ENCODE assay signal across 8 cellular contexts in the genomic region with DNA sequence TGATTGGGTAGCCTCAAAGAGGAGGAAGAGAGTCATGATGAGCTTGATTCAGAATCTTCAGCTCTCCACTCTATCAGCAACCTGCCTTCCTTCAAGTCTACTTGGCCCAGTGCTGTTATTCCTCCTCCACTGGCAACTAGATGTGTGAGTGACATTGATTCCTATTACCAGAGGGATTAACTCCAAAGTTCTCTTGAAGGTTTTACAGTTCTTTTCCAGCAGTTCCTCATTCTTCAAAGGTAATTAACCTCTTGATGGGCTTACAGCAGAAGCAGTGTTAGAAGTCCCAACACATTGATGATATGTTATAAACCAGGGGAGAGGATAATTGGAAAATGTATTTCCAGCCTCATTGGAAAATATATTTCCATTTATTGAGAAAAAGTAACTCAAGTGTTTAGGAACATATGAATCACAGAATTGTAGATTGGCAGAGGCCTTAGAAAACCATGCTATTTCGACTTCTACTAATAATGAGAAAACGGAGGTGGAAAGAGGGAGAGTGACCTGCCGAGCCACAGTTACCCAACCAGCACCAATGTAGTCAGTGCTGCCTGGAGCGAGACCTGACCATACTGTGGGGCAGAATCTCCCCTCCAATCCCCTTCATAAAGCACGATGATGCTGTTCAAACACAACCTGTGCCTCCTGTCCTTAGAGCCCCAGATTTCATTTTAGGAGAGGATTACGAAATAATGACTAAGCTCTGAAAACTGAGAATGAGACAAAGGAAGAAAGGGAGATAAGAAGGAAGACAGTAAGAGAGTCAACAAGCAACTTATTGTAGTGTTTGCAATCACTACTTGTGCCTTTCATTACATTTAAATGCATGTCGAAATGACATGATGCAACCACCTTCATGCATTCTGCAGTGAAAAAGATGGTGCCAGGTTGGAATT.
DNase-seq lines count a peak whose midpoint lies in the region; ATAC-seq, FAIRE-seq and TF ChIP-seq lines count a peak whose summit lies in the region.

No MANE protein-coding gene starts in this region.

- dilution Hi-C loops in IMR-90 (cut with HindIII; ENCODE audit: low sequenced_read_pairs, unreplicated experiment), result no loop called here

- no peak overlapping the region for H2AK9ac ChIP-seq in IMR-90 (replicated peaks; ENCODE audit: low read depth, low read length, poor library complexity)

- no peaks in the 10 kb centered on the region for H3K27me3 ChIP-seq in IMR-90 (ENCODE audit: control insufficient read depth, insufficient read depth, low read length)

- peaks cover 22 to 53% of the 10 kb centered on the region in 2 experiments for H3K79me1 ChIP-seq in IMR-90 (ENCODE audit: low read depth in 1 of 2, low read length in 2 of 2)

- peak overlapping the region; percentile 55 to 73 for H3K4me3 Mint-ChIP-seq in effector memory CD8-positive, alpha-beta T cell

- peaks cover 11% of the 10 kb centered on the region for H3K4me1 ChIP-seq in IMR-90 (ENCODE audit: control insufficient read depth, insufficient read depth, low read length)
- H3K4me1 ChIP-seq in kidney (ENCODE audit: control insufficient read depth in 1 of 2, insufficient read depth in 1 of 2, low read depth in 1 of 2, low read length in 2 of 2), result peaks cover 0 to 5% of the 10 kb centered on the region in 2 donors

- no peak overlapping the region for H3K56ac ChIP-seq in IMR-90 (ENCODE audit: extremely low read depth, insufficient read depth, low read length)

- no TSS peak for BruUV-seq in IMR-90 (replicated peaks; lab: Mats Ljungman, UMichigan)

- no CpG with 5 or more reads among the region's 7 CpGs for WGBS in IMR-90 (ENCODE audit: extremely low coverage in 2 of 2, insufficient read length in 1 of 2), 2 experiments
- WGBS in lower leg skin, 2 donors, result 77 to 82% methylated on average over 7 of the region's 7 CpGs

- no peak overlapping the region for H2AFZ ChIP-seq in IMR-90 (replicated peaks; ENCODE audit: low read length, poor library complexity)

- TF ChIP-seq RAD21 in IMR-90 (IDR thresholded peaks at IDR 0.05; ENCODE audit: low read length), result no peak

- H3K27ac ChIP-seq in IMR-90 (ENCODE audit: insufficient read depth, low read length) (0 out of 2 replicates have a peak overlapping the region, but pooled peaks have one; percentile 29), kidney (ENCODE audit: low read depth in 2 of 2, low read length in 2 of 2) (no peak overlapping the region)

- H3K4me1 Mint-ChIP-seq in effector memory CD8-positive, alpha-beta T cell (ENCODE audit: low read depth in 2 of 2), result peaks cover 40 to 76% of the 10 kb centered on the region in 2 donors

- no peak overlapping the region for H4K5ac ChIP-seq in IMR-90 (ENCODE audit: low read depth, low read length)

- H3K9ac ChIP-seq in IMR-90 (ENCODE audit: low read depth, low read length) (no peak overlapping the region), kidney (ENCODE audit: low read length in 2 of 2) (no peak overlapping the region)

- no peak for TF ChIP-seq POLR2A in GM18505 (IDR thresholded peaks at IDR 0.05; ENCODE audit: borderline replicate concordance, extremely low read depth, insufficient read depth, insufficient read length)
- TF ChIP-seq POLR2A in IMR-90 (IDR thresholded peaks at IDR 0.05; ENCODE audit: low read depth, low read length), result no peak
- no peak for TF ChIP-seq POLR2A in lower leg skin (IDR thresholded peaks at IDR 0.05)

- H3K27me3 Mint-ChIP-seq in effector memory CD8-positive, alpha-beta T cell, result no peaks in the 10 kb centered on the region

- H3K9me3 Mint-ChIP-seq in effector memory CD8-positive, alpha-beta T cell, result no peaks in the 10 kb centered on the region

- no peak overlapping the region for H2BK15ac ChIP-seq in IMR-90 (ENCODE audit: low read depth, low read length)

- peaks cover 10% of the 10 kb centered on the region for H3K36me3 Mint-ChIP-seq in effector memory CD8-positive, alpha-beta T cell (ENCODE audit: insufficient read depth)

- H3K4me3 ChIP-seq in IMR-90 (ENCODE audit: insufficient read depth, low read depth, low read length) (no peak overlapping the region), kidney (ENCODE audit: low read length in 2 of 2) (no peak overlapping the region), lower leg skin (ENCODE audit: low read depth, poor library complexity, severe bottlenecking) (no peak overlapping the region)

- H3K9me3 ChIP-seq in IMR-90 (ENCODE audit: control insufficient read depth, insufficient read depth, low read length), result no peaks in the 10 kb centered on the region
- H3K9me3 ChIP-seq in kidney (ENCODE audit: control insufficient read depth in 1 of 2, low read length in 2 of 2), result no peaks in the 10 kb centered on the region

- H3K27ac Mint-ChIP-seq in effector memory CD8-positive, alpha-beta T cell, result peak overlapping the region; percentile 67 to 92

- peaks cover 7% of the 10 kb centered on the region; the same call in 1 of the 2 replicates for H4K20me1 ChIP-seq in IMR-90 (ENCODE audit: insufficient read depth, low read length)

- no peak overlapping the region for H4K8ac ChIP-seq in IMR-90 (ENCODE audit: low read depth in 2 of 2, low read length in 2 of 2)

- DNase-seq in IMR-90 (peak; percentile 64), mesenteric fat pad (ENCODE audit: low spot score) (no peak), kidney (no peak), DMS 273 (lab: John Stamatoyannopoulos, UW; ENCODE audit: unreplicated experiment) (no peak), lower leg skin (ENCODE audit: low spot score in 2 of 2) (no peak)
- no peak for DNase-seq in effector memory CD8-positive, alpha-beta T cell

- TF ChIP-seq CTCF in IMR-90 (conservative IDR thresholded peaks at IDR 0.05; ENCODE audit: low read depth, low read length) (no peak), kidney (IDR thresholded peaks at IDR 0.05; ENCODE audit: borderline replicate concordance, extremely low read depth, insufficient read depth) (no peak), lower leg skin (IDR thresholded peaks at IDR 0.05) (no peak)

- CTCF ChIA-PET in IMR-90 (lab: Yijun Ruan, JAX), result no interaction called here

- no peak overlapping the region for H2BK5ac ChIP-seq in IMR-90 (ENCODE audit: low read depth, low read length, poor library complexity, severe bottlenecking)

- in situ Hi-C loops in IMR-90 (cut with MboI; ENCODE audit: low sequenced_read_pairs), result no loop called here

- no peak overlapping the region for H3K14ac ChIP-seq in IMR-90 (replicated peaks; ENCODE audit: low read depth, low read length)

- H3K18ac ChIP-seq in IMR-90 (ENCODE audit: low read depth, low read length), result no peak overlapping the region

- POLR2A ChIA-PET in IMR-90 (lab: Charles Lee; ENCODE audit: unreplicated experiment), result no interaction called here

- ATAC-seq in GM18505 (IDR thresholded peaks at IDR 0.05; ENCODE audit: unreplicated experiment), result peak; percentile 60
- peak; percentile 64 for ATAC-seq in GM21528 (IDR thresholded peaks at IDR 0.05; ENCODE audit: low FRiP score, unreplicated experiment)
- no peak for ATAC-seq in IMR-90 (ENCODE audit: low read depth)
- no peak for ATAC-seq in effector memory CD8-positive, alpha-beta T cell (replicated peaks)

- H2AK5ac ChIP-seq in IMR-90 (ENCODE audit: low read depth, low read length), result peak overlapping the region; percentile 69

- H2BK20ac ChIP-seq in IMR-90 (ENCODE audit: low read depth, low read length), result no peak overlapping the region; the same call in 1 of the 2 replicates

- no peak overlapping the region for H3K23ac ChIP-seq in IMR-90 (ENCODE audit: low read depth, low read length)

- peak overlapping the region; percentile 33; the same call in 1 of the 2 replicates for H3K4ac ChIP-seq in IMR-90 (ENCODE audit: low read depth, low read length)

- H3K4me2 ChIP-seq in IMR-90 (ENCODE audit: low read depth, low read length), result no peak overlapping the region

- H3K36me3 ChIP-seq in IMR-90 (ENCODE audit: control insufficient read depth, insufficient read depth, low read length), result 0 out of 2 replicates have a peak, but pooled peaks cover 3% of the 10 kb centered on the region
- H3K36me3 ChIP-seq in kidney (ENCODE audit: control insufficient read depth in 1 of 2, insufficient read depth in 2 of 2, low read length in 2 of 2), result no peaks in the 10 kb centered on the region

- H3K9me1 ChIP-seq in IMR-90 (ENCODE audit: insufficient read depth, low read length), result peaks cover 2% of the 10 kb centered on the region; the same call in 1 of the 2 replicates

- no peak overlapping the region for H2BK120ac ChIP-seq in IMR-90 (ENCODE audit: low read depth, low read length)

- FAIRE-seq in kidney (lab: Jason Lieb, UNC), result no peak

- H4K91ac ChIP-seq in IMR-90 (ENCODE audit: insufficient read depth, low read depth, low read length), result no peak overlapping the region

- intact Hi-C loops in IMR-90 (cut with micrococcal nuclease) (no loop called here), kidney (cut with DNase I) (no loop called here), lower leg skin (cut with DNase I; ENCODE audit: low total_unique reads) (no loop called here)

TF ChIP-seq in IMR-90, 13 proteins besides CTCF, POLR2A, EP300 and RAD21:
- TF ChIP-seq MAZ (IDR thresholded peaks at IDR 0.05; ENCODE audit: borderline replicate concordance, low read depth, low read length) (no peak), RFX5 (IDR thresholded peaks at IDR 0.05; ENCODE audit: low read depth, low read length) (no peak), CHD1 (IDR thresholded peaks at IDR 0.05; ENCODE audit: low read depth, low read length) (no peak), CEBPB (IDR thresholded peaks at IDR 0.05; ENCODE audit: low read depth, low read length) (peak; percentile 93)
- TF ChIP-seq, protein P1, sequence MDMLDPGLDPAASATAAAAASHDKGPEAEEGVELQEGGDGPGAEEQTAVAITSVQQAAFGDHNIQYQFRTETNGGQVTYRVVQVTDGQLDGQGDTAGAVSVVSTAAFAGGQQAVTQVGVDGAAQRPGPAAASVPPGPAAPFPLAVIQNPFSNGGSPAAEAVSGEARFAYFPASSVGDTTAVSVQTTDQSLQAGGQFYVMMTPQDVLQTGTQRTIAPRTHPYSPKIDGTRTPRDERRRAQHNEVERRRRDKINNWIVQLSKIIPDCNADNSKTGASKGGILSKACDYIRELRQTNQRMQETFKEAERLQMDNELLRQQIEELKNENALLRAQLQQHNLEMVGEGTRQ (IDR thresholded peaks at IDR 0.05; ENCODE audit: low read depth, low read length), result no peak

Comparison
In these comparisons a context has a peak if more than half of its experiments do, and no peak if none do; other contexts are left out.
1. ATAC-seq: peak in GM18505 (single experiment) and GM21528 (single experiment); none in IMR-90 (single experiment) and effector memory CD8-positive, alpha-beta T cell (single experiment).